8 cellular contexts compared by ENCODE assay signal in the genomic region with DNA sequence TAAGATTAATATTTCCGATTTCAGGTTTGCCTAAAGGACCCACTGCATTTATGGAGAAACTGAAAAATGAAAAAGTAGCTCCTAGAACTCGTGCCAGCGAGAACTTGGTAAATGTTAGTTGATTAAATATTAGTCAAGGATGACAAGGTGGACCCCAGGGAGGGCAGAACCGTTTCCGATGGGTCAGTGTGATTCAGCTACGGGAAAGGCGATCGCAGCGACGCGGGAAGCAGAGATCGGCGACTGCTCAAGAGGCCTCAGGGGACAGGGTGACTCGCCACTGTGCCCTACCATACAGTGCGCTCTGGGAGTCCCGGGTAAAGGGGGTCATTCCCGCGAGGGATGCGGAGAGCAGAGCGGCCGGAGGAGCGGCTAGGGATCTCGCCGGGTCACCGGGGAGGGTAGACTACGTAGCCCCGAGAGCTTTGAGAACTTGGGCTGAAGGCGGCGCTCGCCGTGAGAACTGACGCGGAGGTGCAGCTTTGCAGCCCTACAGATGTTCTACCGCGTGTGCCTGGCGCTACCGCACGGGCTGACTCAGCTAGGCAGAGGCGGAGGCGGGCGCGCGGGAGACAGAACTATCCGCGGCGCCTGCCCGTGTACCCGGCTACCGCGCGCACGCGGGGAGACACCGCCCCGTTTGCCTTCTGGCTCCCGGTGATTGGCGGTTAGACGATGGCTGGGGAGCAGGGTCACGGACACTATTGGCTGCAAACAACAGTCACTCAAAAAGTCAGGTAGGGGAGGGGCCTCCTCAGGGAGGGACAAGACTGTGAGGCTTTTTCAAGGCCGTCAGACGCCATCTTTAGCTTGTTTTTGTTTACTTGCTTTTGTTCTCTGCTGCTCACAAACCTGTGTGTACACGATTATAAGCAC. TPM values are rescaled to one million over a fixed set of nuclear protein-coding genes. Genes with fewer than 3 reads are reported as not detected.
DNase-seq lines count a peak whose midpoint lies in the region; ATAC-seq and TF ChIP-seq lines count a peak whose summit lies in the region.

No MANE protein-coding gene starts in this region.

- H3K36me3 ChIP-seq in right lobe of liver, result no peaks in the 10 kb centered on the region

- H3K4me1 Mint-ChIP-seq in CD14-positive monocyte, result peaks cover 21% of the 10 kb centered on the region

- H3K4me1 ChIP-seq in right lobe of liver, result peaks cover 0 to 19% (median 2%) of the 10 kb centered on the region in 4 donors

- H3K36me3 Mint-ChIP-seq in CD14-positive monocyte, result peaks cover 0 to 4% of the 10 kb centered on the region in 2 donors

- H3K27me3 Mint-ChIP-seq in CD14-positive monocyte (ENCODE audit: low read depth in 3 of 3), result no peaks in the 10 kb centered on the region

- TF ChIP-seq POLR2A in right lobe of liver (IDR thresholded peaks at IDR 0.05), result peak; percentile 83

- H3K27me3 ChIP-seq in right lobe of liver, result no peaks in the 10 kb centered on the region

- H3K27ac ChIP-seq in right lobe of liver, result peak overlapping the region; percentile 80 to 94 (median 91)

- peak overlapping the region; percentile 66 to 78 (median 68) for H3K4me3 ChIP-seq in right lobe of liver

- no peaks in the 10 kb centered on the region for H3K9me3 ChIP-seq in right lobe of liver

- WGBS in right lobe of liver (ENCODE audit: insufficient coverage, low coverage, low lambda C conversion rate, missing lambda C conversion rate), result under 1% methylated on average over 36 of the region's 62 CpGs

- DNase-seq in CD14-positive monocyte (ENCODE audit: low spot score) (peak; percentile 97), NCI-H748 (lab: John Stamatoyannopoulos, UW; ENCODE audit: unreplicated experiment) (peak; percentile 98), dermis microvascular lymphatic vessel endothelial cell (ENCODE audit: low read depth in 2 of 2) (peak; percentile 93 to 98), right lobe of liver (peak; percentile 96 to 98 (median 96))
- DNase-seq in activated CD4-positive, alpha-beta T cell treated with anti-CD3 and anti-CD28 coated beads, Interleukin-2, amount 50 U/mL, for 4 hours, result peak; percentile 95 to 97
- peak; percentile 92 to 99 for DNase-seq in stimulated activated CD4-positive, alpha-beta T cell treated with anti-CD3 and anti-CD28 coated beads, Interleukin-4, amount 100 ng/mL, for 4 hours

- peak overlapping the region; percentile 99 for H3K4me3 Mint-ChIP-seq in CD14-positive monocyte

- intact Hi-C loops in CD14-positive monocyte (cut with micrococcal nuclease) (loop anchor here in 1 of 2 donors (10.0 kb wide), 1 partner anchor 1438 kb away; a partner anchor contains a TSS), right lobe of liver (cut with DNase I) (no loop called here)

- ATAC-seq in GM19351 (IDR thresholded peaks at IDR 0.05; ENCODE audit: unreplicated experiment) (peak; percentile 96), HG03521 (IDR thresholded peaks at IDR 0.05; ENCODE audit: unreplicated experiment) (peak; percentile 93), right lobe of liver (peak; percentile 97 to 99 (median 97))

- TF ChIP-seq CTCF in CD14-positive monocyte (IDR thresholded peaks at IDR 0.05) (peak; percentile 29), right lobe of liver (IDR thresholded peaks at IDR 0.05) (peak in 2 of 4 donors; percentile 14 to 27)

- H3K27ac Mint-ChIP-seq in CD14-positive monocyte, result peak overlapping the region; percentile 92 to 98 (median 96)

- H3K9me3 Mint-ChIP-seq in CD14-positive monocyte, result no peaks in the 10 kb centered on the region

RNA-seq across cellular contexts. Expression of a gene that starts 3.2 kb away (rescaled TPM):
- polyA plus RNA-seq in CD14-positive monocyte, result 1 to 10 TPM; 2.5 to 3.7 TPM
- total RNA-seq in dermis microvascular lymphatic vessel endothelial cell (4.1 and 4.4 TPM in 2 replicates), right lobe of liver (1 to 10 TPM; 1.7 to 4.0 (median 3.2) TPM)

RNA-seq across cellular contexts. Expression of a gene that starts 24.4 kb away (rescaled TPM):
- polyA plus RNA-seq in CD14-positive monocyte, result not detected
- 35.7 and 40.3 TPM in 2 replicates for total RNA-seq in dermis microvascular lymphatic vessel endothelial cell
- 10 to 100 TPM in 5 of 6 experiments, 1 to 10 TPM in 1; 7.8 to 64.6 (median 54.2) TPM for total RNA-seq in right lobe of liver

RNA-seq across cellular contexts. Expression of a gene that starts 27.9 kb away (rescaled TPM):
- 10 to 100 TPM; 57.6 to 61.8 TPM for polyA plus RNA-seq in CD14-positive monocyte
- 216 and 232 TPM in 2 replicates for total RNA-seq in dermis microvascular lymphatic vessel endothelial cell
- 10 to 100 TPM; 51.2 to 93.5 (median 59.1) TPM for total RNA-seq in right lobe of liver

RNA-seq across cellular contexts. Expression of a gene that starts 35.2 kb away (rescaled TPM):
- not detected for polyA plus RNA-seq in CD14-positive monocyte
- total RNA-seq in dermis microvascular lymphatic vessel endothelial cell (not detected in 2 replicates), right lobe of liver (not detected)

RNA-seq across cellular contexts. Expression of a gene that starts 49.9 kb away (rescaled TPM):
- polyA plus RNA-seq in CD14-positive monocyte, result 10 to 100 TPM; 57.3 to 79.7 TPM
- total RNA-seq in dermis microvascular lymphatic vessel endothelial cell (14.5 and 29.7 TPM in 2 replicates), right lobe of liver (10 to 100 TPM in 4 of 6 experiments, 1 to 10 TPM in 2; 6.8 to 17.9 (median 12.4) TPM)

Comparison
In these comparisons a context has a peak if more than half of its experiments do, and no peak if none do; other contexts are left out.
1. Peak in every context shown above with its lines: DNase-seq, ATAC-seq, H3K4me3 ChIP-seq and H3K27ac ChIP-seq.